Comparison of ENCODE assay signal across 1 cellular context in the genomic region with DNA sequence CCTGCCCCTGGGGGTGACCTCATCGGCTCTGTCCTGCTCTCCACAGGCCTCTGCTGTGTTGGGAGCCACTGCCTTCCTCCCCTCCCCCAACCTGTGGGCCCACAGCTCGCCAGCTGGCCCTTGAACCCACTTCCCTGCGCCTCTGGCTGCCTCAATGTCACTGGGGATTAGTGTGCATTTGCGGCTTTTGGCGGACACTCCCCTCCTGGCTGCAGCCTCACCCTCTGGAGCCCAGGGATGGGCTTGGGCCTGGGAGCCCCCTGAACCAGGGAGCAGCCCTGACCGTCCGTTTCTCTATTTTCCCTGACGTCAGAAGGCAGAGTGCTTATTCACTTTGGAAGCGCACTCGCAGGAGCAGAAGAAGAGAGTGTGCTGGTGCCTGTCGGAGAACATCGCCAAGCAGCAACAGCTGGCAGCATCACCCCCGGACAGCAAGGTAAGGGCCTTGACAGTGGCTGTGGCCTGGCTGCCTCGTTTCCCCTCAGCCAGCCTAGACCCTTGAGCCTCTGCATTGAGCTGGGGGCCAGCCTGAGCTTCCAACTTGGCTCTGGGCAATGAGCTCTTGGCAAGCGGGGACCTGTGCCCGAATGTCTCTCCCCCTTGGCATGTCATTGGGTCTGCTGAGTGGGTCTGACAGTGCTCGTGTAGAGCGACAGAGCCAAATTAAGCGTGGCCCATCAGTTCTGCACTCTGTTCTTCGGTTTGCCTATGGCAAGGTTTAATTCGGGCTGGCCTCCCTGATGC.
A peak's percentile ranks its signal among the peaks of the same experiment; 100 is the strongest.
TF ChIP-seq lines count a peak whose summit lies in the region.

No MANE protein-coding gene starts in this region.

TF ChIP-seq in K562, 482 proteins besides CTCF, POLR2A, EP300 and RAD21 (continued from another document):
- TF ChIP-seq ZNF232 (CRISPR knock-in tag; IDR thresholded peaks at IDR 0.05) (no peak), JUN (IDR thresholded peaks at IDR 0.05; ENCODE audit: borderline replicate concordance, low read depth, low read length) (0 out of 2 replicates have a peak, but pooled peaks have one; percentile 12), JUN (CRISPR knock-in tag; IDR thresholded peaks at IDR 0.05; ENCODE audit: borderline replicate concordance) (no peak), KLF13 (tag; IDR thresholded peaks at IDR 0.05; ENCODE audit: borderline replicate concordance, low read depth) (no peak), ATF7 (IDR thresholded peaks at IDR 0.05) (peak; percentile 39), NFXL1 (CRISPR knock-in tag; IDR thresholded peaks at IDR 0.05) (no peak), PHF20 (IDR thresholded peaks at IDR 0.05; ENCODE audit: partially characterized antibody) (no peak), RBM17 (IDR thresholded peaks at IDR 0.05; ENCODE audit: borderline replicate concordance, low read depth, low read length) (no peak), ZNF121 (CRISPR knock-in tag; conservative IDR thresholded peaks at IDR 0.05) (no peak), JUND (IDR thresholded peaks at IDR 0.05; ENCODE audit: borderline replicate concordance, low read depth, low read length) (peak; percentile 48; the same call in 1 of the 2 replicates), JUND (tag; IDR thresholded peaks at IDR 0.05; ENCODE audit: borderline replicate concordance, low read depth, low read length) (peak; percentile 19; the same call in 1 of the 3 replicates), STAG1 (CRISPR knock-in tag; IDR thresholded peaks at IDR 0.05; ENCODE audit: borderline replicate concordance) (no peak)
- TF ChIP-seq, protein P1, sequence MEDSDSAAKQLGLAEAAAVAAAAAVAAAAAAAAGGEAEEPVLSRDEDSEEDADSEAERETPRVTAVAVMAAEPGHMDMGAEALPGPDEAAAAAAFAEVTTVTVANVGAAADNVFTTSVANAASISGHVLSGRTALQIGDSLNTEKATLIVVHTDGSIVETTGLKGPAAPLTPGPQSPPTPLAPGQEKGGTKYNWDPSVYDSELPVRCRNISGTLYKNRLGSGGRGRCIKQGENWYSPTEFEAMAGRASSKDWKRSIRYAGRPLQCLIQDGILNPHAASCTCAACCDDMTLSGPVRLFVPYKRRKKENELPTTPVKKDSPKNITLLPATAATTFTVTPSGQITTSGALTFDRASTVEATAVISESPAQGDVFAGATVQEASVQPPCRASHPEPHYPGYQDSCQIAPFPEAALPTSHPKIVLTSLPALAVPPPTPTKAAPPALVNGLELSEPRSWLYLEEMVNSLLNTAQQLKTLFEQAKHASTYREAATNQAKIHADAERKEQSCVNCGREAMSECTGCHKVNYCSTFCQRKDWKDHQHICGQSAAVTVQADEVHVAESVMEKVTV (CRISPR knock-in tag; IDR thresholded peaks at IDR 0.05), result no peak
- TF ChIP-seq, protein P2, sequence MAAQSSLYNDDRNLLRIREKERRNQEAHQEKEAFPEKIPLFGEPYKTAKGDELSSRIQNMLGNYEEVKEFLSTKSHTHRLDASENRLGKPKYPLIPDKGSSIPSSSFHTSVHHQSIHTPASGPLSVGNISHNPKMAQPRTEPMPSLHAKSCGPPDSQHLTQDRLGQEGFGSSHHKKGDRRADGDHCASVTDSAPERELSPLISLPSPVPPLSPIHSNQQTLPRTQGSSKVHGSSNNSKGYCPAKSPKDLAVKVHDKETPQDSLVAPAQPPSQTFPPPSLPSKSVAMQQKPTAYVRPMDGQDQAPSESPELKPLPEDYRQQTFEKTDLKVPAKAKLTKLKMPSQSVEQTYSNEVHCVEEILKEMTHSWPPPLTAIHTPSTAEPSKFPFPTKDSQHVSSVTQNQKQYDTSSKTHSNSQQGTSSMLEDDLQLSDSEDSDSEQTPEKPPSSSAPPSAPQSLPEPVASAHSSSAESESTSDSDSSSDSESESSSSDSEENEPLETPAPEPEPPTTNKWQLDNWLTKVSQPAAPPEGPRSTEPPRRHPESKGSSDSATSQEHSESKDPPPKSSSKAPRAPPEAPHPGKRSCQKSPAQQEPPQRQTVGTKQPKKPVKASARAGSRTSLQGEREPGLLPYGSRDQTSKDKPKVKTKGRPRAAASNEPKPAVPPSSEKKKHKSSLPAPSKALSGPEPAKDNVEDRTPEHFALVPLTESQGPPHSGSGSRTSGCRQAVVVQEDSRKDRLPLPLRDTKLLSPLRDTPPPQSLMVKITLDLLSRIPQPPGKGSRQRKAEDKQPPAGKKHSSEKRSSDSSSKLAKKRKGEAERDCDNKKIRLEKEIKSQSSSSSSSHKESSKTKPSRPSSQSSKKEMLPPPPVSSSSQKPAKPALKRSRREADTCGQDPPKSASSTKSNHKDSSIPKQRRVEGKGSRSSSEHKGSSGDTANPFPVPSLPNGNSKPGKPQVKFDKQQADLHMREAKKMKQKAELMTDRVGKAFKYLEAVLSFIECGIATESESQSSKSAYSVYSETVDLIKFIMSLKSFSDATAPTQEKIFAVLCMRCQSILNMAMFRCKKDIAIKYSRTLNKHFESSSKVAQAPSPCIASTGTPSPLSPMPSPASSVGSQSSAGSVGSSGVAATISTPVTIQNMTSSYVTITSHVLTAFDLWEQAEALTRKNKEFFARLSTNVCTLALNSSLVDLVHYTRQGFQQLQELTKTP (IDR thresholded peaks at IDR 0.05; ENCODE audit: low read depth in 1 of 2, partially characterized antibody in 2 of 2), result no peak
- TF ChIP-seq, protein P3, sequence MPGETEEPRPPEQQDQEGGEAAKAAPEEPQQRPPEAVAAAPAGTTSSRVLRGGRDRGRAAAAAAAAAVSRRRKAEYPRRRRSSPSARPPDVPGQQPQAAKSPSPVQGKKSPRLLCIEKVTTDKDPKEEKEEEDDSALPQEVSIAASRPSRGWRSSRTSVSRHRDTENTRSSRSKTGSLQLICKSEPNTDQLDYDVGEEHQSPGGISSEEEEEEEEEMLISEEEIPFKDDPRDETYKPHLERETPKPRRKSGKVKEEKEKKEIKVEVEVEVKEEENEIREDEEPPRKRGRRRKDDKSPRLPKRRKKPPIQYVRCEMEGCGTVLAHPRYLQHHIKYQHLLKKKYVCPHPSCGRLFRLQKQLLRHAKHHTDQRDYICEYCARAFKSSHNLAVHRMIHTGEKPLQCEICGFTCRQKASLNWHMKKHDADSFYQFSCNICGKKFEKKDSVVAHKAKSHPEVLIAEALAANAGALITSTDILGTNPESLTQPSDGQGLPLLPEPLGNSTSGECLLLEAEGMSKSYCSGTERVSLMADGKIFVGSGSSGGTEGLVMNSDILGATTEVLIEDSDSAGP (CRISPR knock-in tag; IDR thresholded peaks at IDR 0.05), result no peak
- TF ChIP-seq, protein P4, sequence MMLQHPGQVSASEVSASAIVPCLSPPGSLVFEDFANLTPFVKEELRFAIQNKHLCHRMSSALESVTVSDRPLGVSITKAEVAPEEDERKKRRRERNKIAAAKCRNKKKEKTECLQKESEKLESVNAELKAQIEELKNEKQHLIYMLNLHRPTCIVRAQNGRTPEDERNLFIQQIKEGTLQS (IDR thresholded peaks at IDR 0.05), result peak; percentile 70
- TF ChIP-seq, protein P4 (CRISPR knock-in tag; conservative IDR thresholded peaks at IDR 0.05), result no peak
TF ChIP-seq in K562: peak in this region for 4.
